ENCODE assay signal across 8 cellular contexts in the genomic region with DNA sequence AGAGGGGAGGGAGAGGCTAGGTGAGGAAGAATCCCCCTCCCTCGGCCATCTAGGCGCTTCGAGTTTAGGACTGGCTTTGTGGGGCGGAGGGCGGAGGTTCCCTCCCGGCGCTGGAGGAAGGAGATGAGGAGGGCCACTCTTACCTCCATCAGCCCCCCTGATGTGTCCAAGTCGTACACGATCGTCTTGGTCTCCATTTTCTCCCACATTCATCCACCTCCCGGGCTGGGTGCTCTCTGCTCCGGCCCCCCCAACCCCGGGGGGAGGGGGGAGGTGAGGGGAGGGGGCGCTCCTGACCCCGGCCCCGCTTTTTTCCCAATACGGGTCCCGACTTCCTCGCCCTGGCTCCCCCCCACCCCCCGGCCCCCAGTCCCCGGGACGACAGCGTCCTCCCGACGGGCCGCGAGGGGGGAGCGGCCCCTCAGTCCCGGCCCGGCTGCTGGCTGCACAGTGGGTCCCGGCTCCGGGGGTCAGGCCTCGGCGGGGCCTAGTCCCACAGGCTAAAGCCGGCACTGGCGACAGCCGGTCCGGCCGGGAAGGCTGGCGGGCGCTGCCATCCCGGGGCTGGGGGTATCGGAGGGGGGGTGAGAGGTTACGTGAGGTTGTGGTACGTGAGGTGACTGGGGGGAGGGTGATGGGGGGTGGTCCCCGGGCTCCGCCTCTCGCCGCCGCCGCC. TPM values are rescaled to one million over a fixed set of nuclear protein-coding genes. Genes with fewer than 3 reads are reported as not detected.
A peak's percentile ranks its signal among the peaks of the same experiment; 100 is the strongest.
DNase-seq lines count a peak whose midpoint lies in the region; FAIRE-seq and TF ChIP-seq lines count a peak whose summit lies in the region.

No MANE protein-coding gene starts in this region.

- no peaks in the 10 kb centered on the region for H3K9me3 ChIP-seq in WERI-Rb-1 (ENCODE audit: severe bottlenecking)
- H3K9me3 ChIP-seq in left ventricle myocardium inferior (replicated peaks) = no peaks in the 10 kb centered on the region
- H3K9me3 ChIP-seq in small intestine (ENCODE audit: control insufficient read depth, low read depth) = no peaks in the 10 kb centered on the region

- TF ChIP-seq CTCF in WERI-Rb-1 (IDR thresholded peaks at IDR 0.05; ENCODE audit: low read depth, low read length) (no peak), left ventricle myocardium inferior (IDR thresholded peaks at IDR 0.05; ENCODE audit: borderline replicate concordance) (no peak)

- intact Hi-C loops in left ventricle myocardium inferior (cut with micrococcal nuclease) = no loop called here

- H3K27me3 ChIP-seq in WERI-Rb-1 (ENCODE audit: insufficient read depth, low read depth, severe bottlenecking) (no peaks in the 10 kb centered on the region), left ventricle myocardium inferior (ENCODE audit: low read depth) (no peaks in the 10 kb centered on the region), small intestine (ENCODE audit: control insufficient read depth in 2 of 2, insufficient read depth in 2 of 2, low read length in 2 of 2) (no peaks in the 10 kb centered on the region)

- peak overlapping the region; percentile 77 for H3K27ac ChIP-seq in WERI-Rb-1
- peak overlapping the region; percentile 100 for H3K27ac ChIP-seq in left ventricle myocardium inferior (replicated peaks)
- H3K27ac ChIP-seq in small intestine (ENCODE audit: low read depth in 1 of 2, low read length in 1 of 2) = peak overlapping the region; percentile 88 to 94

- H3K36me3 ChIP-seq in WERI-Rb-1 (peaks cover 41% of the 10 kb centered on the region), left ventricle myocardium inferior (no peaks in the 10 kb centered on the region), small intestine (ENCODE audit: control insufficient read depth in 2 of 2, insufficient read depth in 2 of 2, low read length in 2 of 2) (no peaks in the 10 kb centered on the region)

- DNase-seq in activated CD4-positive, CD25-positive, alpha-beta regulatory T cell treated with anti-CD3 and anti-CD28 coated beads, Interleukin-2, amount 50 U/mL, for 16 hours (ENCODE audit: low read depth, low spot score) = peak; percentile 22
- no peak for DNase-seq in activated CD4-positive, CD25-positive, alpha-beta regulatory T cell (lab: John Stamatoyannopoulos, UW)
- no peak for DNase-seq in WERI-Rb-1
- DNase-seq in left ventricle myocardium inferior = no peak
- DNase-seq in small intestine = no peak
- DNase-seq in DMS79 treated with DMSO at 0.1 percent for 48 hours (lab: John Stamatoyannopoulos, UW) = no peak
- DNase-seq in HK-2 (ENCODE audit: unreplicated experiment) = no peak
- no peak for DNase-seq in NCI-H1436 treated with DMSO at 0.1 percent for 48 hours (lab: John Stamatoyannopoulos, UW)

- H3K4me1 ChIP-seq in left ventricle myocardium inferior = peaks cover 68% of the 10 kb centered on the region
- H3K4me1 ChIP-seq in small intestine (ENCODE audit: control insufficient read depth in 2 of 2, insufficient read depth in 1 of 2, low read depth in 1 of 2, low read length in 1 of 2) = peaks cover 5 to 6% of the 10 kb centered on the region in 2 donors

- FAIRE-seq in small intestine (lab: Jason Lieb, UNC) = no peak

- WGBS in small intestine, 3 donors = 0 to 2% (median 1%) methylated on average over 22 to 51 of the region's 51 CpGs

- H3K4me3 ChIP-seq in WERI-Rb-1 (ENCODE audit: low read depth, low read length) (peak overlapping the region; percentile 91), left ventricle myocardium inferior (peak overlapping the region; percentile 95), small intestine (ENCODE audit: low read depth in 1 of 2, low read length in 2 of 2) (peak overlapping the region; percentile 93 to 98)

RNA-seq across cellular contexts. Expression of a gene that starts 0.4 kb away (rescaled TPM):
- total RNA-seq in left ventricle myocardium inferior = 17.2 TPM
- polyA plus RNA-seq in small intestine = 10 to 100 TPM in 2 of 3 donors, 1 to 10 TPM in 1; 6.5 to 15.2 (median 15.0) TPM

RNA-seq across cellular contexts. Expression of a gene that starts 48.0 kb away (rescaled TPM):
- total RNA-seq in left ventricle myocardium inferior = 3.1 TPM
- 10 to 100 TPM in 1 of 3 donors, 1 to 10 TPM in 2; 7.3 to 11.3 (median 7.6) TPM for polyA plus RNA-seq in small intestine

RNA-seq across cellular contexts. Expression of a gene that starts 53.4 kb away (rescaled TPM):
- total RNA-seq in left ventricle myocardium inferior = 84.2 TPM
- polyA plus RNA-seq in small intestine = 10 to 100 TPM; 19.9 to 48.7 (median 24.9) TPM

RNA-seq across cellular contexts. Expression of a gene that starts 54.9 kb away (rescaled TPM):
- total RNA-seq in left ventricle myocardium inferior = not detected
- 1 to 10 TPM in 1 of 3 donors, not detected in 2; 1.1 TPM for polyA plus RNA-seq in small intestine
